ENCODE assay signal across 24 cellular contexts in the genomic region with DNA sequence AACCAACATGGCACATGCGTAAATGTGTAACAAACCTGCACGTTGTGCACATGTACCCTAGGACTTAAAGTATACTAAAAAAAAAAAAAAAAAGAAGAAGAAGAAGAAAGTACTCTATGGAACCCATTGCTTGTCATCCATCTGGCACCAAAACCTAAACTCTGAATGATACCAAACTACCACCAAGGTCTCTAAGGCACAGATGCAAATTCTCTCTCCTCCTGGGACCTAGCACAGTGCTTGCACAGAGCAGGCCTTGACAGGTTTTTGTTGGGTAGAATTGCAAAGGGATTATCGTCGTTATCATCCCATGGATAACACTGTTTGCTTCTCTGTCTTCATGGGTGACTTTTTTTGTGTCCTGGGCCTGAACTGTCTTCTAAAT. TPM values are rescaled to one million over a fixed set of nuclear protein-coding genes. Genes with fewer than 3 reads are reported as not detected.
A peak's percentile ranks its signal among the peaks of the same experiment; 100 is the strongest.
DNase-seq lines count a peak whose midpoint lies in the region; ATAC-seq and TF ChIP-seq lines count a peak whose summit lies in the region.
"Had no signal": no experiment of that assay in that cellular context is flagged by ENCODE, and none has a peak within 500 bp of the region (broad histone marks: within the 10 kb centered on the region; RNA-seq: fewer than 3 reads in every experiment).

No MANE protein-coding gene starts in this region.

- ATAC-seq in activated B cell treated with CpG ODN at 0.5 μM for 24 hours (ENCODE audit: low read depth): peak; percentile 49
- no peak for ATAC-seq in left lung

- TF ChIP-seq CTCF in activated B cell treated with CpG ODN at 0.5 μM for 24 hours (IDR thresholded peaks at IDR 0.05) (no peak), testis (IDR thresholded peaks at IDR 0.05) (no peak), left lung (IDR thresholded peaks at IDR 0.05) (no peak)

- no peak overlapping the region for H3K27ac Mint-ChIP-seq in activated B cell treated with CpG ODN at 0.5 μM for 24 hours
- no peak overlapping the region for H3K27ac Mint-ChIP-seq in activated CD4-positive, alpha-beta memory T cell treated with anti-CD3 and anti-CD28 coated beads, Interleukin-2, amount 10 ng/mL, durations not matched to agents 7 days and 5 days
- H3K27ac Mint-ChIP-seq: CD4-positive, alpha-beta T cell had no signal

- H3K27me3 Mint-ChIP-seq in activated B cell treated with CpG ODN at 0.5 μM for 24 hours: no peaks in the 10 kb centered on the region
- H3K27me3 Mint-ChIP-seq in activated CD4-positive, alpha-beta memory T cell treated with anti-CD3 and anti-CD28 coated beads, Interleukin-2, amount 10 ng/mL, durations not matched to agents 7 days and 5 days: peaks cover 6% of the 10 kb centered on the region
- H3K27me3 Mint-ChIP-seq: CD4-positive, alpha-beta T cell had no signal

- no peaks in the 10 kb centered on the region for H3K9me3 Mint-ChIP-seq in activated B cell treated with CpG ODN at 0.5 μM for 24 hours
- no peaks in the 10 kb centered on the region for H3K9me3 Mint-ChIP-seq in activated CD4-positive, alpha-beta memory T cell treated with anti-CD3 and anti-CD28 coated beads, Interleukin-2, amount 10 ng/mL, durations not matched to agents 7 days and 5 days
- H3K9me3 Mint-ChIP-seq: CD4-positive, alpha-beta T cell had no signal

- H3K4me1 Mint-ChIP-seq in activated B cell treated with CpG ODN at 0.5 μM for 24 hours: no peaks in the 10 kb centered on the region
- no peaks in the 10 kb centered on the region for H3K4me1 Mint-ChIP-seq in activated CD4-positive, alpha-beta memory T cell treated with anti-CD3 and anti-CD28 coated beads, Interleukin-2, amount 10 ng/mL, durations not matched to agents 7 days and 5 days

- H3K4me1 ChIP-seq in mucosa of rectum (ENCODE audit: control insufficient read depth in 2 of 2, insufficient read depth in 2 of 2, low read length in 2 of 2): peaks cover 28 to 51% of the 10 kb centered on the region in 2 donors
- H3K4me1 ChIP-seq in testis: peaks cover 52% of the 10 kb centered on the region
- peaks cover 9 to 43% of the 10 kb centered on the region in 2 donors for H3K4me1 ChIP-seq in left lung

- TF ChIP-seq POLR2A in testis (IDR thresholded peaks at IDR 0.05): no peak

- intact Hi-C loops in activated B cell treated with CpG ODN at 0.5 μM for 24 hours (cut with micrococcal nuclease) (no loop called here), testis (cut with DNase I; ENCODE audit: low total_unique reads) (no loop called here), left lung (cut with DNase I) (no loop called here)

- H3K9me3 ChIP-seq in mucosa of rectum (ENCODE audit: control insufficient read depth in 2 of 2, low read length in 2 of 2) (no peaks in the 10 kb centered on the region), testis (no peaks in the 10 kb centered on the region), left lung (no peaks in the 10 kb centered on the region)
- H3K9me3 ChIP-seq: BLaER1 had no signal

- H3K27ac ChIP-seq in mucosa of rectum (ENCODE audit: low read depth in 2 of 2, low read length in 2 of 2): peak overlapping the region; percentile 83 to 91
- H3K27ac ChIP-seq in testis: peak overlapping the region; percentile 0 to 91
- H3K27ac ChIP-seq in left lung: peak overlapping the region in 1 of 2 donors; percentile 28
- H3K27ac ChIP-seq: 22Rv1, BLaER1, SK-N-MC had no signal

- no peak overlapping the region for H3K9ac ChIP-seq in mucosa of rectum (ENCODE audit: low read depth in 1 of 2, low read length in 2 of 2)
- H3K9ac ChIP-seq: BLaER1 had no signal

- H3K27me3 ChIP-seq in mucosa of rectum (ENCODE audit: control insufficient read depth in 2 of 2, insufficient read depth in 2 of 2, low read length in 2 of 2): no peaks in the 10 kb centered on the region
- no peaks in the 10 kb centered on the region for H3K27me3 ChIP-seq in testis
- no peaks in the 10 kb centered on the region for H3K27me3 ChIP-seq in left lung
- H3K27me3 ChIP-seq: BLaER1 had no signal

- POLR2A ChIA-PET in activated B cell treated with CpG ODN at 0.5 μM for 24 hours (lab: Charles Lee): no interaction called here
- POLR2A ChIA-PET in activated CD4-positive, alpha-beta memory T cell treated with anti-CD3 and anti-CD28 coated beads, Interleukin-2, amount 10 ng/mL, durations not matched to agents 7 days and 5 days (lab: Charles Lee): interaction anchor here (1.4 to 1.9 kb wide), 2 partner anchors 13 to 65 kb away, joined by 4 to 5 read pairs; a partner anchor contains a TSS

- peak; percentile 61 for DNase-seq in NCI-H2171 treated with DMSO at 0.1 percent for 48 hours (lab: John Stamatoyannopoulos, UW)
- DNase-seq in NCI-H2171 (lab: John Stamatoyannopoulos, UW): no peak
- no peak for DNase-seq in activated B cell treated with CpG ODN at 0.5 μM for 24 hours
- DNase-seq in testis: no peak
- no peak for DNase-seq in activated CD4-positive, alpha-beta memory T cell treated with anti-CD3 and anti-CD28 coated beads, Interleukin-2, amount 10 ng/mL, durations not matched to agents 7 days and 5 days
- no peak for DNase-seq in GM19240 (ENCODE audit: insufficient read length, low spot score)
- no peak for DNase-seq in left lung
- DNase-seq: ACHN; CD4-positive, alpha-beta T cell; COR-L47; DMS 273 treated with DMSO at 0.1 percent for 48 hours; DMS79 treated with DMSO at 0.1 percent for 48 hours; KBM-7; NCI-H1092; NCI-H1436; NCI-H1930; NCI-H226; NCI-H510A treated with DMSO at 0.1 percent for 48 hours; NCI-H82; Right ventricle myocardium superior had no signal

- H3K4me3 ChIP-seq in mucosa of rectum (ENCODE audit: low read length in 2 of 2): peak overlapping the region in 1 of 2 donors; percentile 14
- H3K4me3 ChIP-seq in testis: no peak overlapping the region
- no peak overlapping the region for H3K4me3 ChIP-seq in left lung
- H3K4me3 ChIP-seq: BLaER1, SK-N-MC had no signal

- CTCF ChIA-PET in activated B cell treated with CpG ODN at 0.5 μM for 24 hours (lab: Charles Lee): no interaction called here
- CTCF ChIA-PET in activated CD4-positive, alpha-beta memory T cell treated with anti-CD3 and anti-CD28 coated beads, Interleukin-2, amount 10 ng/mL, durations not matched to agents 7 days and 5 days (lab: Charles Lee): no interaction called here

- H3K4me3 Mint-ChIP-seq in activated B cell treated with CpG ODN at 0.5 μM for 24 hours: no peak overlapping the region
- no peak overlapping the region for H3K4me3 Mint-ChIP-seq in activated CD4-positive, alpha-beta memory T cell treated with anti-CD3 and anti-CD28 coated beads, Interleukin-2, amount 10 ng/mL, durations not matched to agents 7 days and 5 days
- H3K4me3 Mint-ChIP-seq: CD4-positive, alpha-beta T cell had no signal

- WGBS in testis, 2 donors: 65 to 76% methylated on average over 4 of the region's 4 CpGs

- H3K36me3 ChIP-seq in mucosa of rectum (ENCODE audit: control insufficient read depth in 2 of 2, insufficient read depth in 2 of 2, low read length in 2 of 2) (no peaks in the 10 kb centered on the region), testis (ENCODE audit: low read depth, missing control alignments) (no peaks in the 10 kb centered on the region), left lung (no peaks in the 10 kb centered on the region)
- H3K36me3 ChIP-seq: BLaER1 had no signal

- no peaks in the 10 kb centered on the region for H3K36me3 Mint-ChIP-seq in activated B cell treated with CpG ODN at 0.5 μM for 24 hours (ENCODE audit: low read depth)
- no peaks in the 10 kb centered on the region for H3K36me3 Mint-ChIP-seq in activated CD4-positive, alpha-beta memory T cell treated with anti-CD3 and anti-CD28 coated beads, Interleukin-2, amount 10 ng/mL, durations not matched to agents 7 days and 5 days (ENCODE audit: low read depth)

RNA-seq across cellular contexts. Expression of a gene that starts 13.2 kb away (rescaled TPM):
- total RNA-seq in activated B cell treated with CpG ODN at 0.5 μM for 24 hours: 199 and 221 TPM in 2 replicates
- 100 to 1,000 TPM; 224 to 274 TPM for total RNA-seq in testis
- polyA plus RNA-seq in testis (ENCODE audit: insufficient read depth, low read depth, low replicate concordance): 169 TPM
- 10 to 100 TPM; 70.5 to 71.3 TPM for total RNA-seq in activated CD4-positive, alpha-beta memory T cell treated with anti-CD3 and anti-CD28 coated beads, Interleukin-2, amount 10 ng/mL, durations not matched to agents 7 days and 5 days
- total RNA-seq in left lung: 100 to 1,000 TPM; 332 to 369 TPM
